ENCODE assay signal across 8 cellular contexts in genomic region chr15:78709263-78709882, GRCh38.
DNase-seq lines count a peak whose midpoint lies in the region; TF ChIP-seq lines count a peak whose summit lies in the region.

No MANE protein-coding gene starts in this region.

- no peak overlapping the region for H3K14ac ChIP-seq in trophoblast cell (ENCODE audit: low read length)

- no peak overlapping the region for H3K23ac ChIP-seq in trophoblast cell (ENCODE audit: low read length)

- H3K27ac ChIP-seq in SJSA1 (no peak overlapping the region), trophoblast cell (ENCODE audit: low read depth, low read length) (no peak overlapping the region), transverse colon (no peak overlapping the region)

- no peak overlapping the region for H2BK120ac ChIP-seq in trophoblast cell (ENCODE audit: insufficient read depth, low read length, poor library complexity)

- WGBS in trophoblast cell (ENCODE audit: extremely low coverage, insufficient coverage, insufficient read length) = 100% methylated on average over 1 of the region's 21 CpGs
- WGBS in transverse colon (ENCODE audit: low coverage in 1 of 2), 2 donors = 7 to 12% methylated on average over 3 to 20 of the region's 21 CpGs

- H2AFZ ChIP-seq in trophoblast cell (ENCODE audit: insufficient read depth, low read length, poor library complexity) = no peak overlapping the region

- DNase-seq in NCI-H446 (lab: John Stamatoyannopoulos, UW) (peak; percentile 22 to 70), NCI-H446 treated with DMSO at 0.1 percent for 48 hours (lab: John Stamatoyannopoulos, UW) (no peak), HuH-7.5 (ENCODE audit: low spot score) (peak; percentile 70), SJSA1 (ENCODE audit: low read depth in 1 of 2, low spot score in 2 of 2) (peak; percentile 52 to 67), activated gamma-delta T cell (lab: John Stamatoyannopoulos, UW) (peak; percentile 13), germinal center (ENCODE audit: low spot score) (peak; percentile 76), trophoblast cell (peak; percentile 38 to 73), transverse colon (peak; percentile 75)

- no peak overlapping the region for H3K4me2 ChIP-seq in trophoblast cell (ENCODE audit: low read length)

- H3K4me1 ChIP-seq in SJSA1 (replicated peaks) (peaks cover 5% of the 10 kb centered on the region; the same call in 1 of the 2 replicates), trophoblast cell (ENCODE audit: control insufficient read depth in 1 of 2, insufficient read depth in 2 of 2, low read length in 2 of 2) (no peaks in the 10 kb centered on the region), transverse colon (peaks cover 0 to 6% (median 1%) of the 10 kb centered on the region in 4 donors)

- H3K18ac ChIP-seq in trophoblast cell (ENCODE audit: low read length) = no peak overlapping the region

- H2BK5ac ChIP-seq in trophoblast cell (ENCODE audit: low read depth, low read length, poor library complexity) = no peak overlapping the region

- TF ChIP-seq CTCF in transverse colon (IDR thresholded peaks at IDR 0.05) = peak; percentile 87 to 91 (median 88)

- intact Hi-C loops in transverse colon (cut with DNase I; ENCODE audit: low total_unique reads) = loop anchor here (1.0 kb wide), 1 partner anchor 91 kb away; no protein-coding TSS in a partner anchor

- no peak for TF ChIP-seq POLR2A in transverse colon (IDR thresholded peaks at IDR 0.05)

- H3K27me3 ChIP-seq in SJSA1 (replicated peaks) = peaks cover 24% of the 10 kb centered on the region
- H3K27me3 ChIP-seq in trophoblast cell (ENCODE audit: insufficient read depth, low read length) = no peaks in the 10 kb centered on the region
- H3K27me3 ChIP-seq in transverse colon = peaks cover 21% of the 10 kb centered on the region

- H3K9ac ChIP-seq in trophoblast cell (ENCODE audit: low read length) = no peak overlapping the region

- H3K4ac ChIP-seq in trophoblast cell (ENCODE audit: low read depth, low read length) = no peak overlapping the region

- H4K8ac ChIP-seq in trophoblast cell (ENCODE audit: low read depth, low read length) = no peak overlapping the region

- TF ChIP-seq EP300 in transverse colon (IDR thresholded peaks at IDR 0.05; ENCODE audit: low read depth) = no peak

- H2BK12ac ChIP-seq in trophoblast cell (ENCODE audit: low read length) = no peak overlapping the region

- no peaks in the 10 kb centered on the region for H3K79me2 ChIP-seq in trophoblast cell (ENCODE audit: control insufficient read depth, insufficient read depth, low read length, poor library complexity)

- H3K9me3 ChIP-seq in SJSA1 (replicated peaks) = no peaks in the 10 kb centered on the region
- peaks cover 4% of the 10 kb centered on the region for H3K9me3 ChIP-seq in trophoblast cell (ENCODE audit: insufficient read depth, low read depth, low read length)
- H3K9me3 ChIP-seq in transverse colon = no peaks in the 10 kb centered on the region

- no peak overlapping the region for H3K4me3 ChIP-seq in SJSA1
- no peak overlapping the region for H3K4me3 ChIP-seq in trophoblast cell (ENCODE audit: low read depth, low read length)
- H3K4me3 ChIP-seq in transverse colon = peak overlapping the region in 1 of 4 donors; percentile 17

- H2AK5ac ChIP-seq in trophoblast cell (ENCODE audit: low read length) = no peak overlapping the region

- no peak overlapping the region for H4K91ac ChIP-seq in trophoblast cell (ENCODE audit: low read depth, low read length)

- in situ Hi-C loops in transverse colon (cut with MboI; ENCODE audit: low pct_ligation_motif_present in 1 of 4, low pct_unique_long_range_greater_than_20kb in 1 of 4, low sequenced_read_pairs in 3 of 4) = loop anchor here in 3 of 4 donors (5.0 to 10.0 kb wide), 2 partner anchors 92 to 95 kb away; no protein-coding TSS in a partner anchor

- H3K79me1 ChIP-seq in trophoblast cell (ENCODE audit: low read length) = no peaks in the 10 kb centered on the region

- no peak overlapping the region for H4K12ac ChIP-seq in trophoblast cell (ENCODE audit: low read depth, low read length)

- H3K36me3 ChIP-seq in SJSA1 = no peaks in the 10 kb centered on the region
- H3K36me3 ChIP-seq in trophoblast cell (ENCODE audit: control insufficient read depth in 1 of 2, insufficient read depth in 2 of 2, low read length in 2 of 2) = no peaks in the 10 kb centered on the region
- no peaks in the 10 kb centered on the region for H3K36me3 ChIP-seq in transverse colon
